In the genomic region with DNA sequence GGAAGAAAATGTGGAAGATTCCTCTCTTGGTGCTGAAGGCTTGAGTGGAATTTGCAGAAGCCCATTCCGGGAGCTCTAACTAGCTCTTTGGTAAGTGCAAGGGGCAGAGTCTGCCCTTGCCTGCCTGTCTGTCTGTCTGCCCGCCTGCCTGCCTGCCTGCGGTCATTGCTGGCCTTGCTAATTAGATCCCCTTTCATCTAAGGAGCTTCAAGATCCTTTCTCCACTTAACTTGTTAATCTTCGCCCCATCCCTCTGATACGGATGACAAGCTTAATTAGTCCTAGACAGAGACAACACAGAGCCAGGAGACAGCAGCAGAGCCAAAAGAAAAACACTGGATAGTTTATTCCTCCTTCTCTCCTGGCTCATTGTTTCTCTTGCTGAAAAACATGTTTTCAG, we compare ENCODE assay signal across 17 cellular contexts.
DNase-seq lines count a peak whose midpoint lies in the region; ATAC-seq, FAIRE-seq and TF ChIP-seq lines count a peak whose summit lies in the region.
"Had no signal": no experiment of that assay in that cellular context is flagged by ENCODE, and none has a peak within 500 bp of the region (broad histone marks: within the 10 kb centered on the region; RNA-seq: fewer than 3 reads in every experiment).

No MANE protein-coding gene starts in this region.

- DNase-seq in GM23248, result no peak
- peak; percentile 72 for DNase-seq in NCI-H82 treated with DMSO at 0.1 percent for 48 hours (lab: John Stamatoyannopoulos, UW; ENCODE audit: unreplicated experiment)
- no peak for DNase-seq in K562 (ENCODE audit: extremely low read depth in 1 of 4, low spot score in 3 of 4)
- no peak for DNase-seq in neural crest cell (ENCODE audit: low read depth, low spot score)
- no peak for DNase-seq in upper lobe of left lung
- DNase-seq: DMS153; MV-4-11; NCI-H1436; NCI-H2081 treated with DMSO at 0.1 percent for 48 hours; NCI-H526 treated with DMSO at 0.1 percent for 48 hours; NK-92 treated with Interleukin-12 subunit alpha and Interleukin-12 subunit beta, amount 100 ng/mL, for 24 hours; RPMI8226 had no signal

- no peak for TF ChIP-seq POLR2A in K562 (conservative IDR thresholded peaks at IDR 0.05)
- no peak for TF ChIP-seq POLR2A in upper lobe of left lung (IDR thresholded peaks at IDR 0.05)

- POLR2A ChIA-PET in K562 (lab: Yijun Ruan, JAX), result interaction anchor here (1.0 to 2.1 kb wide), 2 partner anchors 13 to 24 kb away, joined by 4 to 5 read pairs; no protein-coding TSS in a partner anchor

- H3K4me2 ChIP-seq in GM23248 (ENCODE audit: unreplicated experiment), result no peak overlapping the region
- H3K4me2 ChIP-seq in K562 (ENCODE audit: insufficient read depth, low read length), result no peak overlapping the region

- no peaks in the 10 kb centered on the region for H3K27me3 Mint-ChIP-seq in neural crest cell (ENCODE audit: low read depth)

- H3K9me3 ChIP-seq in GM23248 (ENCODE audit: low read depth) (no peaks in the 10 kb centered on the region), K562 (replicated peaks; ENCODE audit: control insufficient read depth, insufficient read depth, low read depth, low read length) (no peaks in the 10 kb centered on the region), upper lobe of left lung (no peaks in the 10 kb centered on the region)
- H3K9me3 ChIP-seq: HAP-1 had no signal

- H3K9me2 ChIP-seq in GM23248 (ENCODE audit: insufficient read depth), result no peaks in the 10 kb centered on the region

- 21 to 36% methylated on average over 5 of the region's 5 CpGs for WGBS in GM23248 (ENCODE audit: low coverage in 1 of 2, low lambda C conversion rate in 2 of 2, missing lambda C conversion rate in 2 of 2), 2 experiments
- 19% methylated on average over 5 of the region's 5 CpGs for WGBS in K562 (ENCODE audit: insufficient coverage, low coverage, missing lambda C conversion rate)
- whole genome bisulfite sequencing in upper lobe of left lung, 2 donors, result 83 to 84% methylated on average over 5 of the region's 5 CpGs

- TF ChIP-seq EP300 in K562 (IDR thresholded peaks at IDR 0.05; ENCODE audit: low read length) (no peak), upper lobe of left lung (IDR thresholded peaks at IDR 0.05) (no peak)

- in situ Hi-C loops in GM23248 (cut with MboI), result no loop called here
- in situ Hi-C loops in K562 (cut with MboI), result no loop called here

- ATAC-seq in K562, result 0 out of 3 replicates have a peak, but pooled peaks have one; percentile 16
- no peak for ATAC-seq in upper lobe of left lung (ENCODE audit: low FRiP score in 2 of 2)
- no peak for ATAC-seq in GM21526 (IDR thresholded peaks at IDR 0.05; ENCODE audit: low FRiP score, unreplicated experiment)
- no peak for ATAC-seq in GM21737 (IDR thresholded peaks at IDR 0.05; ENCODE audit: unreplicated experiment)
- no peak for ATAC-seq in HG03095 (IDR thresholded peaks at IDR 0.05; ENCODE audit: unreplicated experiment)

- no peak overlapping the region for H3K4me3 Mint-ChIP-seq in neural crest cell
- H3K4me3 Mint-ChIP-seq: CD14-positive monocyte had no signal

- H3K36me3 ChIP-seq in GM23248 (ENCODE audit: low read depth) (no peaks in the 10 kb centered on the region), K562 (ENCODE audit: control insufficient read depth, insufficient read depth, low read length) (no peaks in the 10 kb centered on the region), upper lobe of left lung (no peaks in the 10 kb centered on the region)
- H3K36me3 ChIP-seq: HAP-1 had no signal

- CTCF ChIA-PET in K562 (lab: Yijun Ruan, JAX; ENCODE audit: low intra/inter-chr PET ratio), result no interaction called here

- no peaks in the 10 kb centered on the region for H3F3A ChIP-seq in GM23248 (ENCODE audit: insufficient read depth)

- H3K4me1 ChIP-seq in GM23248 (ENCODE audit: insufficient read depth) (no peaks in the 10 kb centered on the region), K562 (replicated peaks in 1 of 2; ENCODE audit: control insufficient read depth in 2 of 2, insufficient read depth in 2 of 2, low read length in 2 of 2) (peaks cover 5 to 6% of the 10 kb centered on the region in 2 experiments; a peak in 3 of 5 replicates), upper lobe of left lung (no peaks in the 10 kb centered on the region)
- H3K4me1 ChIP-seq: HAP-1 had no signal

- intact Hi-C loops in K562 (cut with micrococcal nuclease), result no loop called here

- H2AFZ ChIP-seq in GM23248, result peak overlapping the region; percentile 22; the same call in 1 of the 2 replicates
- 0 out of 2 replicates have a peak overlapping the region, but pooled peaks have one; percentile 23 for H2AFZ ChIP-seq in K562 (ENCODE audit: low read depth, low read length)

- H3K9me1 ChIP-seq in K562 (ENCODE audit: control insufficient read depth, insufficient read depth, low read length), result no peaks in the 10 kb centered on the region

- H4K20me1 ChIP-seq in GM23248 (ENCODE audit: insufficient read depth) (no peaks in the 10 kb centered on the region), K562 (replicated peaks; ENCODE audit: control insufficient read depth, insufficient read depth, low read length) (no peaks in the 10 kb centered on the region)

- peaks cover 13% of the 10 kb centered on the region for H3K4me1 Mint-ChIP-seq in neural crest cell

- BruUV-seq in K562 (replicated peaks; lab: Mats Ljungman, UMichigan), result no TSS peak

- H3K27me3 ChIP-seq in GM23248 (replicated peaks; ENCODE audit: insufficient read depth) (no peaks in the 10 kb centered on the region), K562 (ENCODE audit: control insufficient read depth in 2 of 2, insufficient read depth in 2 of 2, low read length in 2 of 2) (no peaks in the 10 kb centered on the region), upper lobe of left lung (no peaks in the 10 kb centered on the region)

- H3K27ac ChIP-seq in GM23248 (no peak overlapping the region), K562 (ENCODE audit: extremely low read depth, low read depth, low read length) (no peak overlapping the region), upper lobe of left lung (no peak overlapping the region)

- no peaks in the 10 kb centered on the region for H3K36me3 Mint-ChIP-seq in neural crest cell (ENCODE audit: low read depth)
- H3K36me3 Mint-ChIP-seq: CD14-positive monocyte had no signal

- no peaks in the 10 kb centered on the region for H3K9me3 Mint-ChIP-seq in neural crest cell
- H3K9me3 Mint-ChIP-seq: CD14-positive monocyte had no signal

- H3K9ac ChIP-seq in GM23248 (no peak overlapping the region), K562 (ENCODE audit: insufficient read depth in 1 of 2, low read depth in 2 of 2, low read length in 2 of 2) (no peak overlapping the region)

- H3K4me3 ChIP-seq in GM23248 (no peak overlapping the region), K562 (no peak overlapping the region), upper lobe of left lung (no peak overlapping the region)
- H3K4me3 ChIP-seq: HAP-1 had no signal

- H3K79me2 ChIP-seq in GM23248 (ENCODE audit: insufficient read depth) (no peaks in the 10 kb centered on the region), K562 (ENCODE audit: control insufficient read depth, insufficient read depth, low read length) (no peaks in the 10 kb centered on the region)

- TF ChIP-seq CTCF in K562 (IDR thresholded peaks at IDR 0.05 in 2 of 3, conservative IDR thresholded peaks at IDR 0.05 in 1 of 3; ENCODE audit: insufficient read depth in 2 of 3, low read depth in 1 of 3, low read length in 3 of 3) (no peak), neural crest cell (conservative IDR thresholded peaks at IDR 0.05) (no peak), upper lobe of left lung (IDR thresholded peaks at IDR 0.05) (no peak)

- TF ChIP-seq RAD21 in K562 (CRISPR knock-in tag; conservative IDR thresholded peaks at IDR 0.05 in 1 of 2, IDR thresholded peaks at IDR 0.05 in 1 of 2), result no peak

- FAIRE-seq in K562 (lab: Jason Lieb, UNC), result peak; percentile 40

- peak overlapping the region; percentile 61 for H3K27ac Mint-ChIP-seq in neural crest cell (ENCODE audit: unreplicated experiment)
- H3K27ac Mint-ChIP-seq: CD14-positive monocyte had no signal

TF ChIP-seq in K562, 482 proteins besides CTCF, POLR2A, EP300 and RAD21 (continues in another document):
- no peak for TF ChIP-seq ZNF764 (CRISPR knock-in tag; IDR thresholded peaks at IDR 0.05; ENCODE audit: low read depth)
- TF ChIP-seq ARID1B (IDR thresholded peaks at IDR 0.05), result no peak
- TF ChIP-seq, protein P1, sequence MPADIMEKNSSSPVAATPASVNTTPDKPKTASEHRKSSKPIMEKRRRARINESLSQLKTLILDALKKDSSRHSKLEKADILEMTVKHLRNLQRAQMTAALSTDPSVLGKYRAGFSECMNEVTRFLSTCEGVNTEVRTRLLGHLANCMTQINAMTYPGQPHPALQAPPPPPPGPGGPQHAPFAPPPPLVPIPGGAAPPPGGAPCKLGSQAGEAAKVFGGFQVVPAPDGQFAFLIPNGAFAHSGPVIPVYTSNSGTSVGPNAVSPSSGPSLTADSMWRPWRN (IDR thresholded peaks at IDR 0.05; ENCODE audit: low read depth), result no peak
- no peak for TF ChIP-seq RAD51 (IDR thresholded peaks at IDR 0.05; ENCODE audit: borderline replicate concordance, low read depth)
- TF ChIP-seq, protein P2, sequence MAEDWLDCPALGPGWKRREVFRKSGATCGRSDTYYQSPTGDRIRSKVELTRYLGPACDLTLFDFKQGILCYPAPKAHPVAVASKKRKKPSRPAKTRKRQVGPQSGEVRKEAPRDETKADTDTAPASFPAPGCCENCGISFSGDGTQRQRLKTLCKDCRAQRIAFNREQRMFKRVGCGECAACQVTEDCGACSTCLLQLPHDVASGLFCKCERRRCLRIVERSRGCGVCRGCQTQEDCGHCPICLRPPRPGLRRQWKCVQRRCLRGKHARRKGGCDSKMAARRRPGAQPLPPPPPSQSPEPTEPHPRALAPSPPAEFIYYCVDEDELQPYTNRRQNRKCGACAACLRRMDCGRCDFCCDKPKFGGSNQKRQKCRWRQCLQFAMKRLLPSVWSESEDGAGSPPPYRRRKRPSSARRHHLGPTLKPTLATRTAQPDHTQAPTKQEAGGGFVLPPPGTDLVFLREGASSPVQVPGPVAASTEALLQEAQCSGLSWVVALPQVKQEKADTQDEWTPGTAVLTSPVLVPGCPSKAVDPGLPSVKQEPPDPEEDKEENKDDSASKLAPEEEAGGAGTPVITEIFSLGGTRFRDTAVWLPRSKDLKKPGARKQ (CRISPR knock-in tag; IDR thresholded peaks at IDR 0.05), result no peak
- TF ChIP-seq, protein P3, sequence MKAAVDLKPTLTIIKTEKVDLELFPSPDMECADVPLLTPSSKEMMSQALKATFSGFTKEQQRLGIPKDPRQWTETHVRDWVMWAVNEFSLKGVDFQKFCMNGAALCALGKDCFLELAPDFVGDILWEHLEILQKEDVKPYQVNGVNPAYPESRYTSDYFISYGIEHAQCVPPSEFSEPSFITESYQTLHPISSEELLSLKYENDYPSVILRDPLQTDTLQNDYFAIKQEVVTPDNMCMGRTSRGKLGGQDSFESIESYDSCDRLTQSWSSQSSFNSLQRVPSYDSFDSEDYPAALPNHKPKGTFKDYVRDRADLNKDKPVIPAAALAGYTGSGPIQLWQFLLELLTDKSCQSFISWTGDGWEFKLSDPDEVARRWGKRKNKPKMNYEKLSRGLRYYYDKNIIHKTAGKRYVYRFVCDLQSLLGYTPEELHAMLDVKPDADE (conservative IDR thresholded peaks at IDR 0.05; ENCODE audit: control insufficient read depth, low read depth, low read length), result no peak
- no peak for TF ChIP-seq HSF4 (CRISPR knock-in tag; IDR thresholded peaks at IDR 0.05; ENCODE audit: borderline replicate concordance)
- TF ChIP-seq ZNF699 (CRISPR knock-in tag; IDR thresholded peaks at IDR 0.05; ENCODE audit: insufficient replicate concordance), result no peak
- no peak for TF ChIP-seq SREBF2 (CRISPR knock-in tag; IDR thresholded peaks at IDR 0.05)
